Comparison of ENCODE assay signal across 1 cellular context in the genomic region with DNA sequence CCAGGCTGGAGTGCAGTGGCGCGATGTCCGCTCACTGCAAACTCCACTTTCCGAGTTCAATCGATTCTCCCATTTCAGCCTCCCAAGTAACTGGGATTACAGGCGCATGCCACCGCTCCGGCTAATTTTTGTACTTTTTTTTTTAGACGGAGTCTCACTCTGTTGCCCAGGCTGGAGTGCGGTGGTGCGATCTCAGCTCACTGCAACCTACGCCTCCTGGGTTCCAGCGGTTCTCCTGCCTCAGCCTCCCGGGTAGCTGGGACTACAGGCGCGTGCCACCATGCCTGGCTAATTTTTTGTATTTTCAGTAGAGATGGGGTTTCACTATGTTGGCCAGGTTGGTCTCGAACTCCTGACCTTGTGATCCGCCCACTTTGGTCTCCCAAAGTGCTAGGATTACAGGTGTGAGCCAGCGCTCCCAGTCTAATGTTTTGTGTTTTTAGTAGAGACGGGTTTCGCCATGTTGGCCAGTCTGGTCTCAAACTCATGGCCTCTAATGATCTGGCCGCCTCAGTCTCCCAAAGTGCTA. TPM values are rescaled to one million over a fixed set of nuclear protein-coding genes. Genes with fewer than 3 reads are reported as not detected.
"Had no signal": no experiment of that assay in that cellular context is flagged by ENCODE, and none has a peak within 500 bp of the region (broad histone marks: within the 10 kb centered on the region; RNA-seq: fewer than 3 reads in every experiment).

No MANE protein-coding gene starts in this region.

RNA-seq across cellular contexts. Expression of gene PBX4, which starts 47.0 kb away (rescaled TPM):
- total RNA-seq: dermis blood vessel endothelial cell had no signal
